1 cellular context compared by ENCODE assay signal in genomic region chr1:198656500-198656932, GRCh38.
TF ChIP-seq lines count a peak whose summit lies in the region.

No MANE protein-coding gene starts in this region.

TF ChIP-seq in K562, 482 proteins besides CTCF, POLR2A, EP300 and RAD21 (continued from another document and continues in another):
- no peak for TF ChIP-seq PBX2 (CRISPR knock-in tag; IDR thresholded peaks at IDR 0.05; ENCODE audit: low read depth)
- no peak for TF ChIP-seq PBX2 (tag; conservative IDR thresholded peaks at IDR 0.05; ENCODE audit: low read depth)
- TF ChIP-seq ARID3B (CRISPR knock-in tag; IDR thresholded peaks at IDR 0.05; ENCODE audit: borderline replicate concordance), result no peak
- TF ChIP-seq NCOR1 (IDR thresholded peaks at IDR 0.05), result no peak
- TF ChIP-seq ZBTB26 (CRISPR knock-in tag; IDR thresholded peaks at IDR 0.05), result no peak
- TF ChIP-seq SPI1 (IDR thresholded peaks at IDR 0.05; ENCODE audit: borderline replicate concordance, low read depth, low read length), result no peak
- TF ChIP-seq HCFC1 (IDR thresholded peaks at IDR 0.05; ENCODE audit: low read depth, low read length), result no peak
- TF ChIP-seq ZNF318 (IDR thresholded peaks at IDR 0.05; ENCODE audit: borderline replicate concordance in 1 of 2, low read depth in 1 of 2), result no peak
- no peak for TF ChIP-seq ZNF12 (CRISPR knock-in tag; IDR thresholded peaks at IDR 0.05)
- no peak for TF ChIP-seq CC2D1A (IDR thresholded peaks at IDR 0.05)
- no peak for TF ChIP-seq GTF2F1 (IDR thresholded peaks at IDR 0.05; ENCODE audit: low read depth, low read length)
- peak; percentile 61; the same call in 1 of the 2 replicates for TF ChIP-seq CREB1 (IDR thresholded peaks at IDR 0.05)
- TF ChIP-seq CREB1 (CRISPR knock-in tag; IDR thresholded peaks at IDR 0.05), result no peak
- TF ChIP-seq CUX1 (CRISPR knock-in tag; IDR thresholded peaks at IDR 0.05), result no peak
- TF ChIP-seq TAL1 (IDR thresholded peaks at IDR 0.05), result 0 out of 2 replicates have a peak, but pooled peaks have one; percentile 24
- TF ChIP-seq MYBL2 (IDR thresholded peaks at IDR 0.05; ENCODE audit: low read depth), result no peak
- no peak for TF ChIP-seq MYBL2 (CRISPR knock-in tag; IDR thresholded peaks at IDR 0.05; ENCODE audit: borderline replicate concordance)
- TF ChIP-seq SLC30A9 (CRISPR knock-in tag; IDR thresholded peaks at IDR 0.05), result no peak
- no peak for TF ChIP-seq HDAC6 (IDR thresholded peaks at IDR 0.05; ENCODE audit: low read depth, low read length)
- TF ChIP-seq BRD9 (IDR thresholded peaks at IDR 0.05; ENCODE audit: low read depth, partially characterized antibody), result no peak
- no peak for TF ChIP-seq SMARCB1 (IDR thresholded peaks at IDR 0.05; ENCODE audit: insufficient read length, low read depth)
- no peak for TF ChIP-seq SRF (CRISPR knock-in tag; IDR thresholded peaks at IDR 0.05)
- no peak for TF ChIP-seq ZNF77 (CRISPR knock-in tag; IDR thresholded peaks at IDR 0.05)
- TF ChIP-seq ELK3 (CRISPR knock-in tag; IDR thresholded peaks at IDR 0.05), result no peak
- TF ChIP-seq HMGN3 (IDR thresholded peaks at IDR 0.05; ENCODE audit: borderline replicate concordance, extremely low read depth, insufficient read length, low read depth, low read length), result no peak
- no peak for TF ChIP-seq ZNF551 (CRISPR knock-in tag; IDR thresholded peaks at IDR 0.05)
- no peak for TF ChIP-seq ZNF785 (CRISPR knock-in tag; IDR thresholded peaks at IDR 0.05)
- TF ChIP-seq ZBTB33 (CRISPR knock-in tag; IDR thresholded peaks at IDR 0.05), result no peak
- no peak for TF ChIP-seq ZNF347 (CRISPR knock-in tag; IDR thresholded peaks at IDR 0.05; ENCODE audit: low read depth)
- TF ChIP-seq RNF219 (CRISPR knock-in tag; IDR thresholded peaks at IDR 0.05), result no peak
